In the genomic region with DNA sequence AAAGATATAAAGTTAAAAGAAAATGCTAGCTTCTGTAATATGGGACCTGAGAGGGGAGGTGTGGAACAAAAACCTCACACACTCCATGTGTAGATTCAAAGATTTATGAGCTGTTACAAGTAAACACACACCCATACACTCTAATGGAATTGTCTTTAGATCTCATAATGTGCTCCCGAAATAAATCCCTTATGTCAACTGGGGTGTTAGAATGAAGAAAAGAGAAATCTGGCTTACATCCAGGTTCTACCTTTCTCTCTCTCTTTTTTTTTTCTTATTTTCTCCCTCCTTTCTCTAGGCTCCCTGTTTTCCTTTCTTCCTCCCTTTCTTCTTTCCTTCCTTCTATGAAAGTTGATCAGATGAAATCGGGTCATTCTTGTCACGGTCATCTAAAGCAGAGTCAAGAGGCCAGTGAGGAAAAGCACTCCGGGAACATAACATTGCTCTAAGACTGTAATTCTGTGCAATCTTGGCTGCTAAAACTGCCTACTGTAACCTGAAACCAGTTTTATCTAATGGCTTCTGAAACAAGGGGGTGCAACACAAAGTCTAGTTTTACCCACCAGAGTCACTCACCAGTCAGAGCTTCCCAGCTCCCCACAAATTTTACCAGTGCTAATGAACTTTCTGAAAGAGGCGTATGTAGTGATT, we compare ENCODE assay signal across 1 cellular context.
TF ChIP-seq lines count a peak whose summit lies in the region.

No MANE protein-coding gene starts in this region.

TF ChIP-seq in HEK293, 187 proteins besides CTCF, POLR2A, EP300 and RAD21 (continued from another document and continues in another):
- TF ChIP-seq, protein P1, sequence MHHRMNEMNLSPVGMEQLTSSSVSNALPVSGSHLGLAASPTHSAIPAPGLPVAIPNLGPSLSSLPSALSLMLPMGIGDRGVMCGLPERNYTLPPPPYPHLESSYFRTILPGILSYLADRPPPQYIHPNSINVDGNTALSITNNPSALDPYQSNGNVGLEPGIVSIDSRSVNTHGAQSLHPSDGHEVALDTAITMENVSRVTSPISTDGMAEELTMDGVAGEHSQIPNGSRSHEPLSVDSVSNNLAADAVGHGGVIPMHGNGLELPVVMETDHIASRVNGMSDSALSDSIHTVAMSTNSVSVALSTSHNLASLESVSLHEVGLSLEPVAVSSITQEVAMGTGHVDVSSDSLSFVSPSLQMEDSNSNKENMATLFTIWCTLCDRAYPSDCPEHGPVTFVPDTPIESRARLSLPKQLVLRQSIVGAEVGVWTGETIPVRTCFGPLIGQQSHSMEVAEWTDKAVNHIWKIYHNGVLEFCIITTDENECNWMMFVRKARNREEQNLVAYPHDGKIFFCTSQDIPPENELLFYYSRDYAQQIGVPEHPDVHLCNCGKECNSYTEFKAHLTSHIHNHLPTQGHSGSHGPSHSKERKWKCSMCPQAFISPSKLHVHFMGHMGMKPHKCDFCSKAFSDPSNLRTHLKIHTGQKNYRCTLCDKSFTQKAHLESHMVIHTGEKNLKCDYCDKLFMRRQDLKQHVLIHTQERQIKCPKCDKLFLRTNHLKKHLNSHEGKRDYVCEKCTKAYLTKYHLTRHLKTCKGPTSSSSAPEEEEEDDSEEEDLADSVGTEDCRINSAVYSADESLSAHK (tag by site-specific recombination; IDR thresholded peaks at IDR 0.05) = 0 out of 2 replicates have a peak, but pooled peaks have one; percentile 61
- no peak for TF ChIP-seq ZBTB48 (tag by site-specific recombination; IDR thresholded peaks at IDR 0.05)
- TF ChIP-seq, protein P2, sequence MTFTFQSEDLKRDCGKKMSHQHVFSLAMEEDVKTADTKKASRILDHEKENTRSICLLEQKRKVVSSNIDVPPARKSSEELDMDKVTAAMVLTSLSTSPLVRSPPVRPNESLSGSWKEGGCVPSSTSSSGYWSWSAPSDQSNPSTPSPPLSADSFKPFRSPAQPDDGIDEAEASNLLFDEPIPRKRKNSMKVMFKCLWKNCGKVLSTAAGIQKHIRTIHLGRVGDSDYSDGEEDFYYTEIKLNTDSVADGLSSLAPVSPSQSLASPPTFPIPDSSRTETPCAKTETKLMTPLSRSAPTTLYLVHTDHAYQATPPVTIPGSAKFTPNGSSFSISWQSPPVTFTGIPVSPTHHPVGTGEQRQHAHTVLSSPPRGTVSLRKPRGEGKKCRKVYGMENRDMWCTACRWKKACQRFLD (tag by site-specific recombination; IDR thresholded peaks at IDR 0.05) = no peak
- no peak for TF ChIP-seq ZNF416 (tag by site-specific recombination; IDR thresholded peaks at IDR 0.05)
- TF ChIP-seq, protein P3, sequence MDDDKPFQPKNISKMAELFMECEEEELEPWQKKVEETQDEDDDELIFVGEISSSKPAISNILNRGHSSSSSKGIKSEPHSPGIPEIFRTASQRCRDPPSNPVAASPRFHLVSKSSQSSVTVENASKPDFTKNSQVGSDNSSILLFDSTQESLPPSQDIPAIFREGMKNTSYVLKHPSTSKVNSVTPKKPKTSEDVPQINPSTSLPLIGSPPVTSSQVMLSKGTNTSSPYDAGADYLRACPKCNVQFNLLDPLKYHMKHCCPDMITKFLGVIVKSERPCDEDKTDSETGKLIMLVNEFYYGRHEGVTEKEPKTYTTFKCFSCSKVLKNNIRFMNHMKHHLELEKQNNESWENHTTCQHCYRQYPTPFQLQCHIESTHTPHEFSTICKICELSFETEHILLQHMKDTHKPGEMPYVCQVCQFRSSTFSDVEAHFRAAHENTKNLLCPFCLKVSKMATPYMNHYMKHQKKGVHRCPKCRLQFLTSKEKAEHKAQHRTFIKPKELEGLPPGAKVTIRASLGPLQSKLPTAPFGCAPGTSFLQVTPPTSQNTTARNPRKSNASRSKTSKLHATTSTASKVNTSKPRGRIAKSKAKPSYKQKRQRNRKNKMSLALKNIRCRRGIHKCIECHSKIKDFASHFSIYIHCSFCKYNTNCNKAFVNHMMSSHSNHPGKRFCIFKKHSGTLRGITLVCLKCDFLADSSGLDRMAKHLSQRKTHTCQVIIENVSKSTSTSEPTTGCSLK (tag by site-specific recombination; IDR thresholded peaks at IDR 0.05) = no peak
- no peak for TF ChIP-seq ZNF792 (tag by site-specific recombination; IDR thresholded peaks at IDR 0.05)
- TF ChIP-seq KLF8 (tag by site-specific recombination; IDR thresholded peaks at IDR 0.05) = 0 out of 2 replicates have a peak, but pooled peaks have one; percentile 20
- TF ChIP-seq ZBTB8A (tag by site-specific recombination; IDR thresholded peaks at IDR 0.05) = no peak
- no peak for TF ChIP-seq ZNF623 (tag by site-specific recombination; IDR thresholded peaks at IDR 0.05)
- TF ChIP-seq ZNF404 (tag by site-specific recombination; IDR thresholded peaks at IDR 0.05) = no peak
- TF ChIP-seq ZNF221 (tag by site-specific recombination; IDR thresholded peaks at IDR 0.05; ENCODE audit: borderline replicate concordance) = no peak
- TF ChIP-seq ZNF394 (tag by site-specific recombination; IDR thresholded peaks at IDR 0.05; ENCODE audit: borderline replicate concordance) = no peak
- TF ChIP-seq ZNF76 (tag by site-specific recombination; IDR thresholded peaks at IDR 0.05; ENCODE audit: borderline replicate concordance, low read depth) = no peak
- TF ChIP-seq WT1 (tag by site-specific recombination; IDR thresholded peaks at IDR 0.05) = peak; percentile 95
- TF ChIP-seq ZNF571 (tag by site-specific recombination; IDR thresholded peaks at IDR 0.05) = no peak
- TF ChIP-seq MZF1 (tag by site-specific recombination; IDR thresholded peaks at IDR 0.05; ENCODE audit: borderline replicate concordance) = peak; percentile 32; the same call in 1 of the 2 replicates
- TF ChIP-seq KLF10 (tag by site-specific recombination; IDR thresholded peaks at IDR 0.05) = peak; percentile 43; the same call in 1 of the 2 replicates
- peak; percentile 46 for TF ChIP-seq ZNF629 (tag by site-specific recombination; IDR thresholded peaks at IDR 0.05)
- TF ChIP-seq ZNF837 (tag by site-specific recombination; IDR thresholded peaks at IDR 0.05) = no peak
- TF ChIP-seq ZNF514 (tag by site-specific recombination; IDR thresholded peaks at IDR 0.05) = no peak
- TF ChIP-seq PRDM1 (tag by site-specific recombination; IDR thresholded peaks at IDR 0.05) = peak; percentile 87
- TF ChIP-seq, protein P4, sequence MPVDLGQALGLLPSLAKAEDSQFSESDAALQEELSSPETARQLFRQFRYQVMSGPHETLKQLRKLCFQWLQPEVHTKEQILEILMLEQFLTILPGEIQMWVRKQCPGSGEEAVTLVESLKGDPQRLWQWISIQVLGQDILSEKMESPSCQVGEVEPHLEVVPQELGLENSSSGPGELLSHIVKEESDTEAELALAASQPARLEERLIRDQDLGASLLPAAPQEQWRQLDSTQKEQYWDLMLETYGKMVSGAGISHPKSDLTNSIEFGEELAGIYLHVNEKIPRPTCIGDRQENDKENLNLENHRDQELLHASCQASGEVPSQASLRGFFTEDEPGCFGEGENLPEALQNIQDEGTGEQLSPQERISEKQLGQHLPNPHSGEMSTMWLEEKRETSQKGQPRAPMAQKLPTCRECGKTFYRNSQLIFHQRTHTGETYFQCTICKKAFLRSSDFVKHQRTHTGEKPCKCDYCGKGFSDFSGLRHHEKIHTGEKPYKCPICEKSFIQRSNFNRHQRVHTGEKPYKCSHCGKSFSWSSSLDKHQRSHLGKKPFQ (tag by site-specific recombination; IDR thresholded peaks at IDR 0.05) = no peak
- TF ChIP-seq TCF7L2 (IDR thresholded peaks at IDR 0.05; ENCODE audit: borderline replicate concordance, low read depth, low read length) = peak; percentile 62
- no peak for TF ChIP-seq EGR2 (tag by site-specific recombination; IDR thresholded peaks at IDR 0.05; ENCODE audit: low read depth)
- TF ChIP-seq, protein P5, sequence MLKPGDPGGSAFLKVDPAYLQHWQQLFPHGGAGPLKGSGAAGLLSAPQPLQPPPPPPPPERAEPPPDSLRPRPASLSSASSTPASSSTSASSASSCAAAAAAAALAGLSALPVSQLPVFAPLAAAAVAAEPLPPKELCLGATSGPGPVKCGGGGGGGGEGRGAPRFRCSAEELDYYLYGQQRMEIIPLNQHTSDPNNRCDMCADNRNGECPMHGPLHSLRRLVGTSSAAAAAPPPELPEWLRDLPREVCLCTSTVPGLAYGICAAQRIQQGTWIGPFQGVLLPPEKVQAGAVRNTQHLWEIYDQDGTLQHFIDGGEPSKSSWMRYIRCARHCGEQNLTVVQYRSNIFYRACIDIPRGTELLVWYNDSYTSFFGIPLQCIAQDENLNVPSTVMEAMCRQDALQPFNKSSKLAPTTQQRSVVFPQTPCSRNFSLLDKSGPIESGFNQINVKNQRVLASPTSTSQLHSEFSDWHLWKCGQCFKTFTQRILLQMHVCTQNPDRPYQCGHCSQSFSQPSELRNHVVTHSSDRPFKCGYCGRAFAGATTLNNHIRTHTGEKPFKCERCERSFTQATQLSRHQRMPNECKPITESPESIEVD (tag by site-specific recombination; IDR thresholded peaks at IDR 0.05) = peak; percentile 70; the same call in 1 of the 2 replicates
- TF ChIP-seq ZEB2 (tag by site-specific recombination; IDR thresholded peaks at IDR 0.05) = peak; percentile 44; the same call in 1 of the 2 replicates
- TF ChIP-seq ZNF391 (tag by site-specific recombination; IDR thresholded peaks at IDR 0.05; ENCODE audit: borderline replicate concordance, low read depth) = no peak
- TF ChIP-seq ZNF555 (tag by site-specific recombination; conservative IDR thresholded peaks at IDR 0.05) = no peak
- no peak for TF ChIP-seq ZBTB21 (tag by site-specific recombination; IDR thresholded peaks at IDR 0.05)
- no peak for TF ChIP-seq ZNF626 (tag by site-specific recombination; IDR thresholded peaks at IDR 0.05)
- TF ChIP-seq, protein P6, sequence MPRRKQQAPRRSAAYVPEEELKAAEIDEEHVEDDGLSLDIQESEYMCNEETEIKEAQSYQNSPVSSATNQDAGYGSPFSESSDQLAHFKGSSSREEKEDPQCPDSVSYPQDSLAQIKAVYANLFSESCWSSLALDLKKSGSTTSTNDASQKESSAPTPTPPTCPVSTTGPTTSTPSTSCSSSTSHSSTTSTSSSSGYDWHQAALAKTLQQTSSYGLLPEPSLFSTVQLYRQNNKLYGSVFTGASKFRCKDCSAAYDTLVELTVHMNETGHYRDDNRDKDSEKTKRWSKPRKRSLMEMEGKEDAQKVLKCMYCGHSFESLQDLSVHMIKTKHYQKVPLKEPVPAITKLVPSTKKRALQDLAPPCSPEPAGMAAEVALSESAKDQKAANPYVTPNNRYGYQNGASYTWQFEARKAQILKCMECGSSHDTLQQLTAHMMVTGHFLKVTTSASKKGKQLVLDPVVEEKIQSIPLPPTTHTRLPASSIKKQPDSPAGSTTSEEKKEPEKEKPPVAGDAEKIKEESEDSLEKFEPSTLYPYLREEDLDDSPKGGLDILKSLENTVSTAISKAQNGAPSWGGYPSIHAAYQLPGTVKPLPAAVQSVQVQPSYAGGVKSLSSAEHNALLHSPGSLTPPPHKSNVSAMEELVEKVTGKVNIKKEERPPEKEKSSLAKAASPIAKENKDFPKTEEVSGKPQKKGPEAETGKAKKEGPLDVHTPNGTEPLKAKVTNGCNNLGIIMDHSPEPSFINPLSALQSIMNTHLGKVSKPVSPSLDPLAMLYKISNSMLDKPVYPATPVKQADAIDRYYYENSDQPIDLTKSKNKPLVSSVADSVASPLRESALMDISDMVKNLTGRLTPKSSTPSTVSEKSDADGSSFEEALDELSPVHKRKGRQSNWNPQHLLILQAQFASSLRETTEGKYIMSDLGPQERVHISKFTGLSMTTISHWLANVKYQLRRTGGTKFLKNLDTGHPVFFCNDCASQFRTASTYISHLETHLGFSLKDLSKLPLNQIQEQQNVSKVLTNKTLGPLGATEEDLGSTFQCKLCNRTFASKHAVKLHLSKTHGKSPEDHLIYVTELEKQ (tag by site-specific recombination; IDR thresholded peaks at IDR 0.05; ENCODE audit: borderline replicate concordance) = 0 out of 2 replicates have a peak, but pooled peaks have one; percentile 57
- TF ChIP-seq FEZF1 (tag by site-specific recombination; IDR thresholded peaks at IDR 0.05) = peak; percentile 64
- TF ChIP-seq ZNF776 (tag by site-specific recombination; IDR thresholded peaks at IDR 0.05; ENCODE audit: borderline replicate concordance) = no peak
- TF ChIP-seq ZNF843 (tag by site-specific recombination; IDR thresholded peaks at IDR 0.05) = peak; percentile 44; the same call in 1 of the 2 replicates
- TF ChIP-seq ZNF335 (tag by site-specific recombination; conservative IDR thresholded peaks at IDR 0.05) = no peak
- no peak for TF ChIP-seq YY1 (tag by site-specific recombination; IDR thresholded peaks at IDR 0.05)
- TF ChIP-seq ZFP37 (tag by site-specific recombination; IDR thresholded peaks at IDR 0.05) = no peak
- TF ChIP-seq ZNF707 (tag by site-specific recombination; IDR thresholded peaks at IDR 0.05) = no peak
- TF ChIP-seq, protein P7, sequence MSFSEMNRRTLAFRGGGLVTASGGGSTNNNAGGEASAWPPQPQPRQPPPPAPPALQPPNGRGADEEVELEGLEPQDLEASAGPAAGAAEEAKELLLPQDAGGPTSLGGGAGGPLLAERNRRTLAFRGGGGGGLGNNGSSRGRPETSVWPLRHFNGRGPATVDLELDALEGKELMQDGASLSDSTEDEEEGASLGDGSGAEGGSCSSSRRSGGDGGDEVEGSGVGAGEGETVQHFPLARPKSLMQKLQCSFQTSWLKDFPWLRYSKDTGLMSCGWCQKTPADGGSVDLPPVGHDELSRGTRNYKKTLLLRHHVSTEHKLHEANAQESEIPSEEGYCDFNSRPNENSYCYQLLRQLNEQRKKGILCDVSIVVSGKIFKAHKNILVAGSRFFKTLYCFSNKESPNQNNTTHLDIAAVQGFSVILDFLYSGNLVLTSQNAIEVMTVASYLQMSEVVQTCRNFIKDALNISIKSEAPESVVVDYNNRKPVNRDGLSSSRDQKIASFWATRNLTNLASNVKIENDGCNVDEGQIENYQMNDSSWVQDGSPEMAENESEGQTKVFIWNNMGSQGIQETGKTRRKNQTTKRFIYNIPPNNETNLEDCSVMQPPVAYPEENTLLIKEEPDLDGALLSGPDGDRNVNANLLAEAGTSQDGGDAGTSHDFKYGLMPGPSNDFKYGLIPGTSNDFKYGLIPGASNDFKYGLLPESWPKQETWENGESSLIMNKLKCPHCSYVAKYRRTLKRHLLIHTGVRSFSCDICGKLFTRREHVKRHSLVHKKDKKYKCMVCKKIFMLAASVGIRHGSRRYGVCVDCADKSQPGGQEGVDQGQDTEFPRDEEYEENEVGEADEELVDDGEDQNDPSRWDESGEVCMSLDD (tag by site-specific recombination; IDR thresholded peaks at IDR 0.05) = no peak
- no peak for TF ChIP-seq ZNF175 (tag by site-specific recombination; IDR thresholded peaks at IDR 0.05)
- TF ChIP-seq ZNF157 (tag by site-specific recombination; IDR thresholded peaks at IDR 0.05) = no peak
- TF ChIP-seq ZNF501 (tag by site-specific recombination; IDR thresholded peaks at IDR 0.05) = no peak
- no peak for TF ChIP-seq ZNF529 (tag by site-specific recombination; IDR thresholded peaks at IDR 0.05; ENCODE audit: insufficient replicate concordance)
- no peak for TF ChIP-seq ZNF274 (IDR thresholded peaks at IDR 0.05; ENCODE audit: low read length)
- no peak for TF ChIP-seq ZNF274 (tag by site-specific recombination; IDR thresholded peaks at IDR 0.05; ENCODE audit: borderline replicate concordance)
- TF ChIP-seq, protein P8, sequence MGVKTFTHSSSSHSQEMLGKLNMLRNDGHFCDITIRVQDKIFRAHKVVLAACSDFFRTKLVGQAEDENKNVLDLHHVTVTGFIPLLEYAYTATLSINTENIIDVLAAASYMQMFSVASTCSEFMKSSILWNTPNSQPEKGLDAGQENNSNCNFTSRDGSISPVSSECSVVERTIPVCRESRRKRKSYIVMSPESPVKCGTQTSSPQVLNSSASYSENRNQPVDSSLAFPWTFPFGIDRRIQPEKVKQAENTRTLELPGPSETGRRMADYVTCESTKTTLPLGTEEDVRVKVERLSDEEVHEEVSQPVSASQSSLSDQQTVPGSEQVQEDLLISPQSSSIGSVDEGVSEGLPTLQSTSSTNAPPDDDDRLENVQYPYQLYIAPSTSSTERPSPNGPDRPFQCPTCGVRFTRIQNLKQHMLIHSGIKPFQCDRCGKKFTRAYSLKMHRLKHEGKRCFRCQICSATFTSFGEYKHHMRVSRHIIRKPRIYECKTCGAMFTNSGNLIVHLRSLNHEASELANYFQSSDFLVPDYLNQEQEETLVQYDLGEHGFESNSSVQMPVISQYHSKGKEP (tag by site-specific recombination; IDR thresholded peaks at IDR 0.05) = 0 out of 2 replicates have a peak, but pooled peaks have one; percentile 10
